31 cellular contexts compared by ENCODE assay signal in genomic region chr4:35963383-35963782, GRCh38.
"Had no signal": no experiment of that assay in that cellular context is flagged by ENCODE, and none has a peak within 500 bp of the region (broad histone marks: within the 10 kb centered on the region; RNA-seq: fewer than 3 reads in every experiment).

No MANE protein-coding gene starts in this region.

- H3K4me1 ChIP-seq: breast epithelium, gastrocnemius medialis, heart left ventricle had no signal

- H3K27ac ChIP-seq: breast epithelium, cardiac muscle cell, coronary artery, dorsolateral prefrontal cortex, foreskin keratinocyte, gastrocnemius medialis, heart left ventricle, WERI-Rb-1 had no signal

- ATAC-seq: activated CD4-positive, CD25-positive, alpha-beta regulatory T cell treated with anti-CD3 and anti-CD28 coated beads, Interleukin-2, amount 50 U/mL, for 24 hours; activated CD8-positive, alpha-beta T cell treated with anti-CD3 and anti-CD28 coated beads for 36 hours; activated naive CD4-positive, alpha-beta T cell treated with anti-CD3 and anti-CD28 coated beads, Interleukin-2, amount 50 U/mL, for 72 hours; esophagus mucosa; gastrocnemius medialis; T-helper 17 cell had no signal

- DNase-seq: activated B cell treated with CpG ODN at 0.5 μM for 24 hours; activated CD4-positive, alpha-beta T cell treated with anti-CD3 and anti-CD28 coated beads for 48 hours; activated CD4-positive, alpha-beta T cell treated with anti-CD3 and anti-CD28 coated beads, Interleukin-2, amount 50 U/mL, for 1 hour; activated CD4-positive, alpha-beta T cell treated with anti-CD3 and anti-CD28 coated beads, Interleukin-2, amount 50 U/mL, for 48 hours; activated CD8-positive, alpha-beta memory T cell treated with anti-CD3 and anti-CD28 coated beads for 24 hours; activated CD8-positive, alpha-beta T cell treated with anti-CD3 and anti-CD28 coated beads for 36 hours; activated effector memory CD4-positive, alpha-beta T cell treated with anti-CD3 and anti-CD28 coated beads, Interleukin-2, amount 50 U/mL, for 16 hours; activated naive CD4-positive, alpha-beta T cell treated with anti-CD3 and anti-CD28 coated beads, Interleukin-2, amount 10 ng/mL, durations not matched to agents 7 days and 5 days; activated naive CD8-positive, alpha-beta T cell treated with anti-CD3 and anti-CD28 coated beads, Interleukin-2, amount 10 ng/mL, durations not matched to agents 7 days and 5 days; activated T-cell treated with anti-CD3 and anti-CD28 coated beads, Interleukin-2, amount 50 U/mL, for 1 hour; activated T-cell treated with anti-CD3 and anti-CD28 coated beads, Interleukin-2, amount 50 U/mL, for 48 hours; amniotic stem cell; central memory CD4-positive, alpha-beta T cell; cerebellar nuclear complex; dorsolateral prefrontal cortex; effector memory CD4-positive, alpha-beta T cell; endodermal cell; gastrocnemius medialis; glutamatergic neuron; heart left ventricle; T-helper 1 cell; T-helper 17 cell; T1000; WERI-Rb-1 had no signal

- H3K4me3 ChIP-seq: breast epithelium, cardiac muscle cell, coronary artery, dorsolateral prefrontal cortex, gastrocnemius medialis, heart left ventricle had no signal

- H3K9me3 ChIP-seq: breast epithelium, gastrocnemius medialis, heart left ventricle had no signal

- H3K36me3 ChIP-seq: breast epithelium, cardiac muscle cell, gastrocnemius medialis, heart left ventricle, WERI-Rb-1 had no signal

- H3K27me3 ChIP-seq: breast epithelium, cardiac muscle cell, dorsolateral prefrontal cortex, foreskin keratinocyte, gastrocnemius medialis, heart left ventricle had no signal
